In the genomic region with DNA sequence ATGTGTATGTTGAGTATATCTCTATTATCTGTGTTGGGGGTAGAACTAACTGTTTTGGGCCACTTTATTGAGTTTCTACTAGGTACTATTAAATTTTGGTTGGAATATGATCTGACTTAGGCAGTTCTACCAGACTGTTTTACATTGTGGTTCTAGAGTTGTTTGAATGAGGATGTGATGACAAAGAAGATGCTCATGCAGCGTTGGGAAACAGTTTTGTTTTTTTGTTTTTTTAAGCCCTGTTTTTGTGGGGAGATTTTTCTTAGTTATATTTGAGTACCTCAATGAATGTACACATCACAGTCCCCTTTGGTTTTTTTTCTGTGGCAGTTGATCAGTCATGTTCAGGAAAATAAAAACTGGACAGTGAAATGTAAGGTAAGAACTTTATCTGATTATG, we compare ENCODE assay signal across 29 cellular contexts. TPM values are rescaled to one million over a fixed set of nuclear protein-coding genes. Genes with fewer than 3 reads are reported as not detected.
A peak's percentile ranks its signal among the peaks of the same experiment; 100 is the strongest.
DNase-seq lines count a peak whose midpoint lies in the region; ATAC-seq and TF ChIP-seq lines count a peak whose summit lies in the region.
"Had no signal": no experiment of that assay in that cellular context is flagged by ENCODE, and none has a peak within 500 bp of the region (broad histone marks: within the 10 kb centered on the region; RNA-seq: fewer than 3 reads in every experiment).

No MANE protein-coding gene starts in this region.

- H3K27ac ChIP-seq in tibial nerve, result no peak overlapping the region
- H3K27ac ChIP-seq: BLaER1, epithelial cell of prostate, foreskin keratinocyte, heart right ventricle, parathyroid adenoma, right atrium auricular region had no signal

- H3K36me3 ChIP-seq in tibial nerve, result peaks cover 0 to 52% (median 0%) of the 10 kb centered on the region in 3 donors

- peaks cover 5% of the 10 kb centered on the region for H3K4me1 Mint-ChIP-seq in activated naive CD8-positive, alpha-beta T cell (ENCODE audit: low read depth)
- H3K4me1 Mint-ChIP-seq in activated naive CD8-positive, alpha-beta T cell treated with anti-CD3 and anti-CD28 coated beads for 36 hours, result peaks cover 13% of the 10 kb centered on the region
- peaks cover 2 to 6% (median 5%) of the 10 kb centered on the region in 3 donors for H3K4me1 Mint-ChIP-seq in T-cell
- H3K4me1 Mint-ChIP-seq in stimulated activated effector memory CD8-positive, alpha-beta T cell treated with anti-CD3 and anti-CD28 coated beads, Interleukin-12 subunit alpha, Interleukin-12 subunit beta, amount 100 ng/mL, for 72 hours, result no peaks in the 10 kb centered on the region
- H3K4me1 Mint-ChIP-seq: activated B cell treated with CpG ODN at 0.5 μM for 24 hours had no signal

- no peak for TF ChIP-seq CTCF in tibial nerve (IDR thresholded peaks at IDR 0.05)

- no peaks in the 10 kb centered on the region for H3K27me3 ChIP-seq in tibial nerve
- H3K27me3 ChIP-seq: BLaER1, foreskin keratinocyte, heart right ventricle, right atrium auricular region had no signal

- DNase-seq in activated naive CD8-positive, alpha-beta T cell treated with anti-CD3 and anti-CD28 coated beads for 36 hours, result no peak
- DNase-seq in T-cell, result no peak
- peak; percentile 16 for DNase-seq in fibroblast of gingiva (ENCODE audit: low read depth)
- no peak for DNase-seq in stimulated activated effector memory CD8-positive, alpha-beta T cell treated with anti-CD3 and anti-CD28 coated beads, Interleukin-12 subunit alpha, Interleukin-12 subunit beta, amount 100 ng/mL, for 72 hours (ENCODE audit: low spot score in 2 of 2)
- no peak for DNase-seq in tibial nerve (ENCODE audit: low spot score in 2 of 2)
- DNase-seq: activated B cell treated with CpG ODN at 0.5 μM for 24 hours; activated CD8-positive, alpha-beta memory T cell treated with anti-CD3 and anti-CD28 coated beads for 24 hours; activated naive CD4-positive, alpha-beta T cell treated with anti-CD3 and anti-CD28 coated beads, Interleukin-2, amount 50 U/mL, for 16 hours; COR-L47; DMS79; foreskin keratinocyte; GOT3; heart right ventricle; naive thymus-derived CD4-positive, alpha-beta T cell; NCI-H2171; NCI-H526; RPMI8226; stimulated activated CD4-positive, alpha-beta T cell treated with anti-CD3 and anti-CD28 coated beads, Interleukin-12 subunit alpha, Interleukin-12 subunit beta, amount 100 ng/mL, for 4 hours; stimulated activated CD4-positive, alpha-beta T cell treated with anti-CD3 and anti-CD28 coated beads, Interleukin-4, amount 100 ng/mL, for 4 hours had no signal

- peak overlapping the region; percentile 13 for H3K27ac Mint-ChIP-seq in activated naive CD8-positive, alpha-beta T cell
- H3K27ac Mint-ChIP-seq in activated naive CD8-positive, alpha-beta T cell treated with anti-CD3 and anti-CD28 coated beads for 36 hours, result no peak overlapping the region
- H3K27ac Mint-ChIP-seq in T-cell, result peak overlapping the region; percentile 17 to 35
- H3K27ac Mint-ChIP-seq in stimulated activated effector memory CD8-positive, alpha-beta T cell treated with anti-CD3 and anti-CD28 coated beads, Interleukin-12 subunit alpha, Interleukin-12 subunit beta, amount 100 ng/mL, for 72 hours, result peak overlapping the region; percentile 63
- H3K27ac Mint-ChIP-seq: stimulated activated naive CD8-positive, alpha-beta T cell treated with anti-CD3 and anti-CD28 coated beads, Interleukin-15, Interleukin-2, amounts not matched to agents 100 ng/mL and 50 ng/mL, for 24 hours had no signal

- no peaks in the 10 kb centered on the region for H3K9me3 ChIP-seq in tibial nerve
- H3K9me3 ChIP-seq: BLaER1, heart right ventricle, right atrium auricular region had no signal

- H3K4me1 ChIP-seq in tibial nerve, result no peaks in the 10 kb centered on the region
- H3K4me1 ChIP-seq: BLaER1, foreskin keratinocyte, heart right ventricle, parathyroid adenoma, right atrium auricular region had no signal

- POLR2A ChIA-PET in T-cell (lab: Charles Lee), result no interaction called here

- no peaks in the 10 kb centered on the region for H3K27me3 Mint-ChIP-seq in activated naive CD8-positive, alpha-beta T cell
- H3K27me3 Mint-ChIP-seq in activated naive CD8-positive, alpha-beta T cell treated with anti-CD3 and anti-CD28 coated beads for 36 hours, result no peaks in the 10 kb centered on the region
- no peaks in the 10 kb centered on the region for H3K27me3 Mint-ChIP-seq in T-cell
- H3K27me3 Mint-ChIP-seq: activated B cell treated with CpG ODN at 0.5 μM for 24 hours; central memory CD8-positive, alpha-beta T cell; naive thymus-derived CD4-positive, alpha-beta T cell; stimulated activated naive CD8-positive, alpha-beta T cell treated with anti-CD3 and anti-CD28 coated beads, Interleukin-15, Interleukin-2, amounts not matched to agents 100 ng/mL and 50 ng/mL, for 24 hours had no signal

- H3K4me3 Mint-ChIP-seq in activated naive CD8-positive, alpha-beta T cell, result no peak overlapping the region
- H3K4me3 Mint-ChIP-seq in activated naive CD8-positive, alpha-beta T cell treated with anti-CD3 and anti-CD28 coated beads for 36 hours, result no peak overlapping the region
- H3K4me3 Mint-ChIP-seq in T-cell, result no peak overlapping the region
- H3K4me3 Mint-ChIP-seq in stimulated activated effector memory CD8-positive, alpha-beta T cell treated with anti-CD3 and anti-CD28 coated beads, Interleukin-12 subunit alpha, Interleukin-12 subunit beta, amount 100 ng/mL, for 72 hours, result no peak overlapping the region
- H3K4me3 Mint-ChIP-seq: activated B cell treated with CpG ODN at 0.5 μM for 24 hours; central memory CD8-positive, alpha-beta T cell; naive thymus-derived CD4-positive, alpha-beta T cell; stimulated activated naive CD8-positive, alpha-beta T cell treated with anti-CD3 and anti-CD28 coated beads, Interleukin-15, Interleukin-2, amounts not matched to agents 100 ng/mL and 50 ng/mL, for 24 hours had no signal

- no peaks in the 10 kb centered on the region for H3K36me3 Mint-ChIP-seq in activated naive CD8-positive, alpha-beta T cell
- H3K36me3 Mint-ChIP-seq in activated naive CD8-positive, alpha-beta T cell treated with anti-CD3 and anti-CD28 coated beads for 36 hours, result peaks cover 10% of the 10 kb centered on the region
- H3K36me3 Mint-ChIP-seq in T-cell, result peaks cover 35% of the 10 kb centered on the region
- peaks cover 15% of the 10 kb centered on the region for H3K36me3 Mint-ChIP-seq in stimulated activated effector memory CD8-positive, alpha-beta T cell treated with anti-CD3 and anti-CD28 coated beads, Interleukin-12 subunit alpha, Interleukin-12 subunit beta, amount 100 ng/mL, for 72 hours

- no peaks in the 10 kb centered on the region for H3K9me3 Mint-ChIP-seq in activated naive CD8-positive, alpha-beta T cell (ENCODE audit: low read depth)
- H3K9me3 Mint-ChIP-seq in activated naive CD8-positive, alpha-beta T cell treated with anti-CD3 and anti-CD28 coated beads for 36 hours, result no peaks in the 10 kb centered on the region
- H3K9me3 Mint-ChIP-seq in T-cell, result no peaks in the 10 kb centered on the region
- no peaks in the 10 kb centered on the region for H3K9me3 Mint-ChIP-seq in stimulated activated effector memory CD8-positive, alpha-beta T cell treated with anti-CD3 and anti-CD28 coated beads, Interleukin-12 subunit alpha, Interleukin-12 subunit beta, amount 100 ng/mL, for 72 hours
- H3K9me3 Mint-ChIP-seq: activated B cell treated with CpG ODN at 0.5 μM for 24 hours; central memory CD8-positive, alpha-beta T cell; naive thymus-derived CD4-positive, alpha-beta T cell; stimulated activated naive CD8-positive, alpha-beta T cell treated with anti-CD3 and anti-CD28 coated beads, Interleukin-15, Interleukin-2, amounts not matched to agents 100 ng/mL and 50 ng/mL, for 24 hours had no signal

- no peak for ATAC-seq in T-cell (replicated peaks in 1 of 4)
- no peak for ATAC-seq in stimulated activated effector memory CD8-positive, alpha-beta T cell treated with anti-CD3 and anti-CD28 coated beads, Interleukin-12 subunit alpha, Interleukin-12 subunit beta, amount 100 ng/mL, for 72 hours
- no peak for ATAC-seq in HG02852 (IDR thresholded peaks at IDR 0.05; ENCODE audit: unreplicated experiment)
- no peak for ATAC-seq in HG03442 (IDR thresholded peaks at IDR 0.05; ENCODE audit: unreplicated experiment)
- ATAC-seq: foreskin keratinocyte; heart right ventricle; K562; naive thymus-derived CD4-positive, alpha-beta T cell had no signal

- CTCF ChIA-PET in T-cell (lab: Charles Lee), result interaction anchor here in 1 of 2 donors (0.5 kb wide), 1 partner anchor 63 kb away, joined by 3 read pairs; no protein-coding TSS in a partner anchor

- 76 to 86% methylated on average over 1 of the region's 1 CpG for WGBS in tibial nerve, 2 donors

- no peak for TF ChIP-seq EP300 in tibial nerve (IDR thresholded peaks at IDR 0.05)

- TF ChIP-seq POLR2A in tibial nerve (IDR thresholded peaks at IDR 0.05), result no peak

- no peak overlapping the region for H3K4me3 ChIP-seq in tibial nerve
- H3K4me3 ChIP-seq: BLaER1, heart right ventricle, K562, right atrium auricular region had no signal

RNA-seq across cellular contexts. Expression of gene TMED5, which starts 40.1 kb away (rescaled TPM):
- total RNA-seq in activated naive CD8-positive, alpha-beta T cell treated with anti-CD3 and anti-CD28 coated beads for 36 hours, result 10 to 100 TPM; 33.6 to 34.7 TPM
- total RNA-seq in T-cell, result 10 to 100 TPM; 40.9 to 47.6 (median 44.8) TPM
- 10 to 100 TPM; 47.4 to 80.4 (median 55.5) TPM for total RNA-seq in tibial nerve

RNA-seq across cellular contexts. Expression of gene CCDC18, which starts 40.4 kb away (rescaled TPM):
- total RNA-seq in activated naive CD8-positive, alpha-beta T cell treated with anti-CD3 and anti-CD28 coated beads for 36 hours, result 10 to 100 TPM; 14.9 to 15.7 TPM
- total RNA-seq in T-cell (10 to 100 TPM in 1 of 5 donors, 1 to 10 TPM in 4; 7.4 to 10.1 (median 8.8) TPM), tibial nerve (10 to 100 TPM in 1 of 4 donors, 1 to 10 TPM in 3; 2.2 to 16.0 (median 8.7) TPM)
